8 cellular contexts compared by ENCODE assay signal in the genomic region with DNA sequence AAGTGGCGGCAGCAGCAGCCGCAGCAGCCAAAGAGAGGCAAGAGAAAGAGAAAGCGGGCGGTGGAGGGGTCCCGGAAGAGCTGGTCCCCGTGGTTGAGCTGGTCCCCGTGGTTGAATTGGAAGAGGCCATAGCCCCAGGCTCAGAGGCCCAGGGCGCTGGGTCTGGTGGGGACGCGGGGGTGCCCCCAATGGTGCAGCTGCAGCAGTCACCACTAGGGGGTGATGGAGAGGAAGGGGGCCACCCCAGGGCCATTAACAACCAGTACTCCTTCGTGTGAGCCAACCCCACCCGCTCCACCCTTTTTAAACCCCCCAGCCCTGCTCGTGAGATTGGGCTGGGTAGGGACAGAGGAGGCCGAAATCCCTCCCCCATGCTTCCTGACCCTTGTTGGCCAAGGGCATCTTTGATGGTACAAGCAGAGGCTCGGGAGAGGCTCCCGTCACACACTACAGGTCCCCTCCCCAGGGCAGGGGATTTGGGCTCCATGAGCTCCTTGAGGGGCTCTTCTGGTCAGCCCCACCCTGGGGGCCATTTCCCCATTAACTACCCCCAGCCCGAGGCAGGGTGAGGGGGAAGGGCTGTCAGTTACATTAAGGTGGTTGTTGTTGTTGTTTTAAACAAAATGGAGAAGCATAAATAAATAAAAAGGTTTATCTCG. TPM values are rescaled to one million over a fixed set of nuclear protein-coding genes. Genes with fewer than 3 reads are reported as not detected.
DNase-seq lines count a peak whose midpoint lies in the region; ATAC-seq and TF ChIP-seq lines count a peak whose summit lies in the region.

No MANE protein-coding gene starts in this region.

- WGBS in liver: 90% methylated on average over 18 of the region's 18 CpGs

- H3K9ac ChIP-seq in SU-DHL-6 (ENCODE audit: low read length) (no peak overlapping the region), adipocyte (ENCODE audit: low read length) (no peak overlapping the region), liver (ENCODE audit: low read depth in 1 of 2, low read length in 2 of 2) (no peak overlapping the region)

- H3K79me2 ChIP-seq in SU-DHL-6 (ENCODE audit: insufficient read depth, low read length): no peaks in the 10 kb centered on the region

- no peaks in the 10 kb centered on the region for H4K20me1 ChIP-seq in SU-DHL-6 (ENCODE audit: low read depth, low read length)

- H3K4me1 ChIP-seq in adipocyte (ENCODE audit: control insufficient read depth, insufficient read depth, low read length) (no peaks in the 10 kb centered on the region), liver (ENCODE audit: control insufficient read depth in 4 of 4, insufficient read depth in 4 of 4, low read length in 3 of 4) (no peaks in the 10 kb centered on the region)

- H3K27ac ChIP-seq in SU-DHL-6 (ENCODE audit: low read depth, low read length) (no peak overlapping the region), liver (ENCODE audit: low read depth in 1 of 2, low read length in 2 of 2) (no peak overlapping the region)

- H3K9me2 ChIP-seq in SU-DHL-6 (replicated peaks; ENCODE audit: insufficient read depth, low read length): no peaks in the 10 kb centered on the region

- TF ChIP-seq CTCF in GM13976 (IDR thresholded peaks at IDR 0.05; ENCODE audit: borderline replicate concordance, control extremely low read depth, extremely low read depth, insufficient read depth, missing control alignments): peak; percentile 66
- TF ChIP-seq CTCF in SU-DHL-6 (IDR thresholded peaks at IDR 0.05; ENCODE audit: insufficient read depth, low read length, poor library complexity, severe bottlenecking): peak; percentile 77
- peak; percentile 54 for TF ChIP-seq CTCF in liver (IDR thresholded peaks at IDR 0.05; ENCODE audit: low read depth, low read length, missing input control)

- H3K4me3 ChIP-seq in SU-DHL-6 (ENCODE audit: insufficient read depth, low read length, poor library complexity, severe bottlenecking): no peak overlapping the region
- no peak overlapping the region for H3K4me3 ChIP-seq in adipocyte (ENCODE audit: low read length)
- no peak overlapping the region for H3K4me3 ChIP-seq in liver (ENCODE audit: low read depth in 1 of 3, low read length in 3 of 3)

- ATAC-seq in GM21515 (IDR thresholded peaks at IDR 0.05; ENCODE audit: unreplicated experiment): no peak
- ATAC-seq in HG03280 (IDR thresholded peaks at IDR 0.05; ENCODE audit: unreplicated experiment): no peak

- DNase-seq in GM13976 (ENCODE audit: low spot score) (peak; percentile 82), adipocyte (ENCODE audit: low read depth) (peak; percentile 38), cerebellar cortex (ENCODE audit: low spot score) (no peak)
- peak; percentile 26 to 59 (median 44) for DNase-seq in stimulated activated naive CD4-positive, alpha-beta T cell (lab: John Stamatoyannopoulos, UW)

- no peaks in the 10 kb centered on the region for H3K27me3 ChIP-seq in SU-DHL-6 (ENCODE audit: low read length)
- no peaks in the 10 kb centered on the region for H3K27me3 ChIP-seq in adipocyte (replicated peaks; ENCODE audit: control insufficient read depth, insufficient read depth, low read length)
- no peaks in the 10 kb centered on the region for H3K27me3 ChIP-seq in liver (ENCODE audit: control insufficient read depth in 4 of 4, insufficient read depth in 4 of 4, low read length in 3 of 4)

- peak in 1 of 2 donors; percentile 57 for TF ChIP-seq RAD21 in liver (IDR thresholded peaks at IDR 0.05)

- H2AFZ ChIP-seq in SU-DHL-6 (ENCODE audit: low read depth, low read length, severe bottlenecking): no peak overlapping the region

- H3K4me2 ChIP-seq in SU-DHL-6 (ENCODE audit: low read depth, low read length, poor library complexity, severe bottlenecking): no peak overlapping the region

- H3K36me3 ChIP-seq in SU-DHL-6 (ENCODE audit: low read length) (no peaks in the 10 kb centered on the region), adipocyte (ENCODE audit: control insufficient read depth, insufficient read depth, low read length, severe bottlenecking) (peaks cover 49% of the 10 kb centered on the region), liver (ENCODE audit: control insufficient read depth in 4 of 4, insufficient read depth in 3 of 4, low read depth in 1 of 4, low read length in 3 of 4) (peaks cover 16 to 43% (median 23%) of the 10 kb centered on the region in 4 donors)

- in situ Hi-C loops in GM13976 (cut with MboI; ENCODE audit: low sequenced_read_pairs, unreplicated experiment): loop anchor here (10.0 kb wide), 1 partner anchor 71 kb away; no protein-coding TSS in a partner anchor

- H3F3A ChIP-seq in SU-DHL-6 (ENCODE audit: insufficient read depth): no peaks in the 10 kb centered on the region

- no peaks in the 10 kb centered on the region for H3K9me3 ChIP-seq in SU-DHL-6 (ENCODE audit: insufficient read depth, low read length)
- no peaks in the 10 kb centered on the region for H3K9me3 ChIP-seq in adipocyte (ENCODE audit: control insufficient read depth, low read length)
- H3K9me3 ChIP-seq in liver (ENCODE audit: control insufficient read depth in 4 of 4, low read length in 3 of 4): no peaks in the 10 kb centered on the region

TF ChIP-seq in liver, 16 proteins besides CTCF, POLR2A, EP300 and RAD21:
- TF ChIP-seq, protein P1, sequence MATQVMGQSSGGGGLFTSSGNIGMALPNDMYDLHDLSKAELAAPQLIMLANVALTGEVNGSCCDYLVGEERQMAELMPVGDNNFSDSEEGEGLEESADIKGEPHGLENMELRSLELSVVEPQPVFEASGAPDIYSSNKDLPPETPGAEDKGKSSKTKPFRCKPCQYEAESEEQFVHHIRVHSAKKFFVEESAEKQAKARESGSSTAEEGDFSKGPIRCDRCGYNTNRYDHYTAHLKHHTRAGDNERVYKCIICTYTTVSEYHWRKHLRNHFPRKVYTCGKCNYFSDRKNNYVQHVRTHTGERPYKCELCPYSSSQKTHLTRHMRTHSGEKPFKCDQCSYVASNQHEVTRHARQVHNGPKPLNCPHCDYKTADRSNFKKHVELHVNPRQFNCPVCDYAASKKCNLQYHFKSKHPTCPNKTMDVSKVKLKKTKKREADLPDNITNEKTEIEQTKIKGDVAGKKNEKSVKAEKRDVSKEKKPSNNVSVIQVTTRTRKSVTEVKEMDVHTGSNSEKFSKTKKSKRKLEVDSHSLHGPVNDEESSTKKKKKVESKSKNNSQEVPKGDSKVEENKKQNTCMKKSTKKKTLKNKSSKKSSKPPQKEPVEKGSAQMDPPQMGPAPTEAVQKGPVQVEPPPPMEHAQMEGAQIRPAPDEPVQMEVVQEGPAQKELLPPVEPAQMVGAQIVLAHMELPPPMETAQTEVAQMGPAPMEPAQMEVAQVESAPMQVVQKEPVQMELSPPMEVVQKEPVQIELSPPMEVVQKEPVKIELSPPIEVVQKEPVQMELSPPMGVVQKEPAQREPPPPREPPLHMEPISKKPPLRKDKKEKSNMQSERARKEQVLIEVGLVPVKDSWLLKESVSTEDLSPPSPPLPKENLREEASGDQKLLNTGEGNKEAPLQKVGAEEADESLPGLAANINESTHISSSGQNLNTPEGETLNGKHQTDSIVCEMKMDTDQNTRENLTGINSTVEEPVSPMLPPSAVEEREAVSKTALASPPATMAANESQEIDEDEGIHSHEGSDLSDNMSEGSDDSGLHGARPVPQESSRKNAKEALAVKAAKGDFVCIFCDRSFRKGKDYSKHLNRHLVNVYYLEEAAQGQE (IDR thresholded peaks at IDR 0.05): no peak
- TF ChIP-seq YY1 (IDR thresholded peaks at IDR 0.05): no peak
- TF ChIP-seq, protein P2, sequence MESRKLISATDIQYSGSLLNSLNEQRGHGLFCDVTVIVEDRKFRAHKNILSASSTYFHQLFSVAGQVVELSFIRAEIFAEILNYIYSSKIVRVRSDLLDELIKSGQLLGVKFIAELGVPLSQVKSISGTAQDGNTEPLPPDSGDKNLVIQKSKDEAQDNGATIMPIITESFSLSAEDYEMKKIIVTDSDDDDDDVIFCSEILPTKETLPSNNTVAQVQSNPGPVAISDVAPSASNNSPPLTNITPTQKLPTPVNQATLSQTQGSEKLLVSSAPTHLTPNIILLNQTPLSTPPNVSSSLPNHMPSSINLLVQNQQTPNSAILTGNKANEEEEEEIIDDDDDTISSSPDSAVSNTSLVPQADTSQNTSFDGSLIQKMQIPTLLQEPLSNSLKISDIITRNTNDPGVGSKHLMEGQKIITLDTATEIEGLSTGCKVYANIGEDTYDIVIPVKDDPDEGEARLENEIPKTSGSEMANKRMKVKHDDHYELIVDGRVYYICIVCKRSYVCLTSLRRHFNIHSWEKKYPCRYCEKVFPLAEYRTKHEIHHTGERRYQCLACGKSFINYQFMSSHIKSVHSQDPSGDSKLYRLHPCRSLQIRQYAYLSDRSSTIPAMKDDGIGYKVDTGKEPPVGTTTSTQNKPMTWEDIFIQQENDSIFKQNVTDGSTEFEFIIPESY (IDR thresholded peaks at IDR 0.05): no peak
- TF ChIP-seq NR2F2 (IDR thresholded peaks at IDR 0.05): no peak
- TF ChIP-seq, protein P3, sequence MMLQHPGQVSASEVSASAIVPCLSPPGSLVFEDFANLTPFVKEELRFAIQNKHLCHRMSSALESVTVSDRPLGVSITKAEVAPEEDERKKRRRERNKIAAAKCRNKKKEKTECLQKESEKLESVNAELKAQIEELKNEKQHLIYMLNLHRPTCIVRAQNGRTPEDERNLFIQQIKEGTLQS (IDR thresholded peaks at IDR 0.05): no peak

RNA-seq across cellular contexts. Expression of a gene that starts 4.6 kb away (rescaled TPM):
- total RNA-seq in liver: under 1 TPM; 0.09 to 0.17 TPM
- under 1 TPM; 0.07 to 0.23 TPM for polyA plus RNA-seq in liver

RNA-seq across cellular contexts. Expression of a gene that starts 10.0 kb away (rescaled TPM):
- 10 to 100 TPM in 1 of 2 donors, 1 to 10 TPM in 1; 8.3 to 10.5 TPM for total RNA-seq in liver
- polyA plus RNA-seq in liver: 10 to 100 TPM in 1 of 2 donors, 1 to 10 TPM in 1; 4.9 to 13.0 TPM

RNA-seq across cellular contexts. Expression of a gene that starts 27.5 kb away (rescaled TPM):
- 10 to 100 TPM; 90.4 to 96.0 TPM for total RNA-seq in liver
- 100 to 1,000 TPM; 177 to 191 TPM for polyA plus RNA-seq in liver

RNA-seq across cellular contexts. Expression of a gene that starts 50.9 kb away (rescaled TPM):
- total RNA-seq in liver: 10 to 100 TPM; 37.0 to 40.7 TPM
- 10 to 100 TPM; 23.1 to 28.7 TPM for polyA plus RNA-seq in liver

RNA-seq across cellular contexts. Expression of a gene that starts 51.4 kb away (rescaled TPM):
- 10 to 100 TPM in 1 of 2 donors, 1 to 10 TPM in 1; 7.5 to 16.1 TPM for total RNA-seq in liver
- polyA plus RNA-seq in liver: 1 to 10 TPM; 3.0 to 9.1 TPM
